In genomic region chr12:109736552-109737108, GRCh38 we compare ENCODE assay signal across 10 cellular contexts. TPM values are rescaled to one million over a fixed set of nuclear protein-coding genes. Genes with fewer than 3 reads are reported as not detected.
DNase-seq lines count a peak whose midpoint lies in the region; ATAC-seq and TF ChIP-seq lines count a peak whose summit lies in the region.
"Had no signal": no experiment of that assay in that cellular context is flagged by ENCODE, and none has a peak within 500 bp of the region (broad histone marks: within the 10 kb centered on the region; RNA-seq: fewer than 3 reads in every experiment).

No MANE protein-coding gene starts in this region.

- no peak overlapping the region for H3K27ac Mint-ChIP-seq in activated T-cell treated with anti-CD3 and anti-CD28 coated beads, Interleukin-2, amount 50 U/mL, for 72 hours
- no peak overlapping the region for H3K27ac Mint-ChIP-seq in activated T-cell treated with anti-CD3 and anti-CD28 coated beads, Interleukin-2, amount 50 U/mL, for 24 hours
- no peak overlapping the region for H3K27ac Mint-ChIP-seq in activated naive CD8-positive, alpha-beta T cell treated with anti-CD3 and anti-CD28 coated beads, Interleukin-2, amount 50 U/mL, for 24 hours
- H3K27ac Mint-ChIP-seq: stimulated activated naive CD8-positive, alpha-beta T cell treated with anti-CD3 and anti-CD28 coated beads, Interleukin-15, Interleukin-2, amounts not matched to agents 100 ng/mL and 50 ng/mL, for 24 hours had no signal

- ATAC-seq in activated T-cell treated with anti-CD3 and anti-CD28 coated beads, Interleukin-2, amount 50 U/mL, for 72 hours (replicated peaks in 1 of 2), result peak; percentile 37 to 38
- peak; percentile 27 for ATAC-seq in activated naive CD8-positive, alpha-beta T cell treated with anti-CD3 and anti-CD28 coated beads, Interleukin-2, amount 50 U/mL, for 24 hours
- ATAC-seq in thoracic aorta (ENCODE audit: insufficient number of reproducible peaks, low FRiP score, low read depth), result no peak

- no peaks in the 10 kb centered on the region for H3K9me3 Mint-ChIP-seq in activated T-cell treated with anti-CD3 and anti-CD28 coated beads, Interleukin-2, amount 50 U/mL, for 72 hours
- H3K9me3 Mint-ChIP-seq in activated T-cell treated with anti-CD3 and anti-CD28 coated beads, Interleukin-2, amount 50 U/mL, for 24 hours, result no peaks in the 10 kb centered on the region
- H3K9me3 Mint-ChIP-seq in activated naive CD8-positive, alpha-beta T cell treated with anti-CD3 and anti-CD28 coated beads, Interleukin-2, amount 50 U/mL, for 24 hours, result no peaks in the 10 kb centered on the region
- H3K9me3 Mint-ChIP-seq: stimulated activated naive CD8-positive, alpha-beta T cell treated with anti-CD3 and anti-CD28 coated beads, Interleukin-15, Interleukin-2, amounts not matched to agents 100 ng/mL and 50 ng/mL, for 24 hours had no signal

- 64 to 69% methylated on average over 12 of the region's 12 CpGs for WGBS in testis, 2 donors

- H3K27me3 ChIP-seq in thoracic aorta (replicated peaks; ENCODE audit: insufficient read depth), result peaks cover 4% of the 10 kb centered on the region
- H3K27me3 ChIP-seq in testis, result no peaks in the 10 kb centered on the region

- no peak overlapping the region for H3K4me3 Mint-ChIP-seq in activated T-cell treated with anti-CD3 and anti-CD28 coated beads, Interleukin-2, amount 50 U/mL, for 72 hours
- no peak overlapping the region for H3K4me3 Mint-ChIP-seq in activated T-cell treated with anti-CD3 and anti-CD28 coated beads, Interleukin-2, amount 50 U/mL, for 24 hours
- no peak overlapping the region for H3K4me3 Mint-ChIP-seq in activated naive CD8-positive, alpha-beta T cell treated with anti-CD3 and anti-CD28 coated beads, Interleukin-2, amount 50 U/mL, for 24 hours
- H3K4me3 Mint-ChIP-seq: stimulated activated naive CD8-positive, alpha-beta T cell treated with anti-CD3 and anti-CD28 coated beads, Interleukin-15, Interleukin-2, amounts not matched to agents 100 ng/mL and 50 ng/mL, for 24 hours had no signal

- H3K4me3 ChIP-seq in thoracic aorta (no peak overlapping the region), testis (no peak overlapping the region)

- H3K36me3 ChIP-seq in thoracic aorta, result no peaks in the 10 kb centered on the region
- no peaks in the 10 kb centered on the region for H3K36me3 ChIP-seq in testis (ENCODE audit: low read depth, missing control alignments)

- no peak for TF ChIP-seq CTCF in thoracic aorta (IDR thresholded peaks at IDR 0.05)
- no peak for TF ChIP-seq CTCF in testis (IDR thresholded peaks at IDR 0.05)

- TF ChIP-seq POLR2A in testis (IDR thresholded peaks at IDR 0.05), result no peak

- peak; percentile 12 to 25 for DNase-seq in activated T-cell treated with anti-CD3 and anti-CD28 coated beads, Interleukin-2, amount 50 U/mL, for 72 hours
- no peak for DNase-seq in activated T-cell treated with anti-CD3 and anti-CD28 coated beads, Interleukin-2, amount 50 U/mL, for 24 hours
- peak; percentile 20 for DNase-seq in activated naive CD8-positive, alpha-beta T cell treated with anti-CD3 and anti-CD28 coated beads, Interleukin-2, amount 50 U/mL, for 24 hours
- DNase-seq in kidney glomerular epithelial cell (lab: John Stamatoyannopoulos, UW), result peak; percentile 31
- peak; percentile 0 for DNase-seq in thoracic aorta (ENCODE audit: low spot score)
- DNase-seq in effector CD8-positive, alpha-beta T cell (lab: John Stamatoyannopoulos, UW), result no peak
- no peak for DNase-seq in testis
- no peak for DNase-seq in SW480 (ENCODE audit: low spot score)

- H3K27ac ChIP-seq in thoracic aorta (no peak overlapping the region), testis (no peak overlapping the region)
- H3K27ac ChIP-seq: epithelial cell of prostate had no signal

- H3K4me1 ChIP-seq in thoracic aorta (ENCODE audit: control insufficient read depth in 1 of 2, low read depth in 2 of 2) (no peaks in the 10 kb centered on the region), testis (peaks cover 11% of the 10 kb centered on the region)

- peaks cover 21% of the 10 kb centered on the region for H3K27me3 Mint-ChIP-seq in activated T-cell treated with anti-CD3 and anti-CD28 coated beads, Interleukin-2, amount 50 U/mL, for 72 hours (ENCODE audit: low read depth)
- peaks cover 45% of the 10 kb centered on the region for H3K27me3 Mint-ChIP-seq in activated T-cell treated with anti-CD3 and anti-CD28 coated beads, Interleukin-2, amount 50 U/mL, for 24 hours
- H3K27me3 Mint-ChIP-seq in activated naive CD8-positive, alpha-beta T cell treated with anti-CD3 and anti-CD28 coated beads, Interleukin-2, amount 50 U/mL, for 24 hours, result peaks cover 28% of the 10 kb centered on the region

- H3K36me3 Mint-ChIP-seq in activated T-cell treated with anti-CD3 and anti-CD28 coated beads, Interleukin-2, amount 50 U/mL, for 72 hours (ENCODE audit: insufficient read depth in 2 of 2), result no peaks in the 10 kb centered on the region
- no peaks in the 10 kb centered on the region for H3K36me3 Mint-ChIP-seq in activated T-cell treated with anti-CD3 and anti-CD28 coated beads, Interleukin-2, amount 50 U/mL, for 24 hours (ENCODE audit: low read depth)
- H3K36me3 Mint-ChIP-seq in activated naive CD8-positive, alpha-beta T cell treated with anti-CD3 and anti-CD28 coated beads, Interleukin-2, amount 50 U/mL, for 24 hours (ENCODE audit: low read depth), result no peaks in the 10 kb centered on the region

- no peaks in the 10 kb centered on the region for H3K4me1 Mint-ChIP-seq in activated T-cell treated with anti-CD3 and anti-CD28 coated beads, Interleukin-2, amount 50 U/mL, for 72 hours (ENCODE audit: low read depth)
- no peaks in the 10 kb centered on the region for H3K4me1 Mint-ChIP-seq in activated T-cell treated with anti-CD3 and anti-CD28 coated beads, Interleukin-2, amount 50 U/mL, for 24 hours (ENCODE audit: low read depth)
- H3K4me1 Mint-ChIP-seq in activated naive CD8-positive, alpha-beta T cell treated with anti-CD3 and anti-CD28 coated beads, Interleukin-2, amount 50 U/mL, for 24 hours, result no peaks in the 10 kb centered on the region

- intact Hi-C loops in testis (cut with DNase I; ENCODE audit: low total_unique reads), result no loop called here

- H3K9me3 ChIP-seq in thoracic aorta, result no peaks in the 10 kb centered on the region
- no peaks in the 10 kb centered on the region for H3K9me3 ChIP-seq in testis

RNA-seq across cellular contexts. Expression of gene FAM222A, which starts 23.0 kb away (rescaled TPM):
- under 1 TPM; 0.53 to 0.55 TPM for total RNA-seq in activated T-cell treated with anti-CD3 and anti-CD28 coated beads, Interleukin-2, amount 50 U/mL, for 72 hours
- total RNA-seq in thoracic aorta (1 to 10 TPM in 1 of 2 donors, under 1 TPM in 1; 0.68 to 2.9 TPM), testis (10 to 100 TPM; 75.7 to 78.6 TPM)
- polyA plus RNA-seq in testis (ENCODE audit: insufficient read depth, low read depth, low replicate concordance), result 34.5 TPM

Comparison
In these comparisons a context has a peak if more than half of its experiments do, and no peak if none do; other contexts are left out.
1. DNase-seq: peak in activated T-cell treated with anti-CD3 and anti-CD28 coated beads, Interleukin-2, amount 50 U/mL, for 72 hours (2 of 2), activated naive CD8-positive, alpha-beta T cell treated with anti-CD3 and anti-CD28 coated beads, Interleukin-2, amount 50 U/mL, for 24 hours (single experiment), kidney glomerular epithelial cell (single experiment) and thoracic aorta (single experiment); none in activated T-cell treated with anti-CD3 and anti-CD28 coated beads, Interleukin-2, amount 50 U/mL, for 24 hours (single experiment), effector CD8-positive, alpha-beta T cell (single experiment), testis (single experiment) and SW480 (single experiment).
2. RNA of gene FAM222A, which starts 23.0 kb away (total RNA-seq): 75.7 to 78.6 TPM in testis; 0.68 to 2.9 TPM in thoracic aorta and 0.53 to 0.55 TPM in activated T-cell treated with anti-CD3 and anti-CD28 coated beads, Interleukin-2, amount 50 U/mL, for 72 hours; every median in the first group is over 10 times any median in the second.